Comparison of ENCODE assay signal across 15 cellular contexts in the genomic region with DNA sequence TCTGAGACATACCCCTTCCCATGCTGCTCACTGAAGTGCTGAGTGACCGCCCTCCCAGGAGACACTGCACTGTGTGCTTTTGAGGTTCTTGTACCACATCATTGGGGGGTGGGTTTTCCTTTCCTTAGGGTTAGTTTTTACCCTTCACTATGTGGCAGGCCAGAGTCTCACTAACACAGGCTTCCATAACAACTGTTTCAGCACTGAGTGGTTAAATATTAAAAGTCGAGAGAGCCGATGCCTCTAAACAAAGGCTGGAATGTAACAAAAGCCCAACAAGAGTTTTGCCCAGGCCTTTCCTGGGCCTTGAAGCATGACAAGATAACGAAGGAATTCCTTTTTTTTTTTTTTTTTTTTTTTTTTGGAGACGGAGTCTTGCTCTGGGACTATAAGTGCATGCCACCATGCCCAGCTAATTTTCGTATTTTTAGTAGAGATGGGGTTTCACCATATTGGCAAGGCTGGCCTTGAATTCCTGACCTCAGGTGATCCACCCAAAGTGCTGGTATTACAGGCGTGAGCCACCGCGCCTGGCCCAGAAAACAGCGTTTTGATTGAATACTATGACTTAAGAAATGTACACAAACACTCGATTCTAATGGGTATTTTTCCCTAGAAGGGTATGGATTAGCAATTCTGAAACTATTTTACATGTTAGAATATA. TPM values are rescaled to one million over a fixed set of nuclear protein-coding genes. Genes with fewer than 3 reads are reported as not detected.
DNase-seq lines count a peak whose midpoint lies in the region; ATAC-seq and TF ChIP-seq lines count a peak whose summit lies in the region.
"Had no signal": no experiment of that assay in that cellular context is flagged by ENCODE, and none has a peak within 500 bp of the region (broad histone marks: within the 10 kb centered on the region; RNA-seq: fewer than 3 reads in every experiment).

No MANE protein-coding gene starts in this region.

- no TSS peak for BruUV-seq in Caco-2 (replicated peaks; lab: Mats Ljungman, UMichigan)

- H3K18ac ChIP-seq in mesenchymal stem cell (ENCODE audit: low read depth in 1 of 2, low read length in 2 of 2), result no peak overlapping the region

- peaks cover 51% of the 10 kb centered on the region for H3K36me3 Mint-ChIP-seq in Caco-2 (ENCODE audit: insufficient read depth, unreplicated experiment)
- H3K36me3 Mint-ChIP-seq in WTC11, result peaks cover 37% of the 10 kb centered on the region
- H3K36me3 Mint-ChIP-seq: CD4-positive, CD25-positive, alpha-beta regulatory T cell had no signal

- H2BK120ac ChIP-seq in mesenchymal stem cell (ENCODE audit: low read depth, low read length), result no peak overlapping the region

- no peak overlapping the region for H2AFZ ChIP-seq in mesenchymal stem cell (ENCODE audit: low read depth, low read length)
- H2AFZ ChIP-seq in parathyroid adenoma, result peak overlapping the region; percentile 23

- H3K36me3 ChIP-seq in Caco-2 (ENCODE audit: control insufficient read depth, insufficient read depth, low read length), result no peaks in the 10 kb centered on the region; the same call in 1 of the 2 replicates
- H3K36me3 ChIP-seq in mesenchymal stem cell (ENCODE audit: control insufficient read depth in 1 of 2, insufficient read depth in 2 of 2, low read depth in 1 of 2, low read length in 2 of 2), result peaks cover 0 to 5% of the 10 kb centered on the region in 2 experiments
- no peaks in the 10 kb centered on the region for H3K36me3 ChIP-seq in parathyroid adenoma (ENCODE audit: control insufficient read depth, insufficient read depth, low read length)
- H3K36me3 ChIP-seq in right atrium auricular region, result no peaks in the 10 kb centered on the region
- H3K36me3 ChIP-seq: MG63 had no signal

- H3K4me2 ChIP-seq in mesenchymal stem cell (ENCODE audit: low read length, poor library complexity, severe bottlenecking), result no peak overlapping the region
- no peak overlapping the region for H3K4me2 ChIP-seq in parathyroid adenoma (ENCODE audit: low read length)

- H3K79me1 ChIP-seq in mesenchymal stem cell (replicated peaks; ENCODE audit: low read length, poor library complexity, severe bottlenecking), result peaks cover 4% of the 10 kb centered on the region

- no peak overlapping the region for H3K4ac ChIP-seq in mesenchymal stem cell (ENCODE audit: low read depth in 1 of 2, low read length in 2 of 2)

- H3K4me3 Mint-ChIP-seq in Caco-2 (ENCODE audit: unreplicated experiment) (peak overlapping the region; percentile 60), WTC11 (no peak overlapping the region; the same call in 1 of the 2 replicates)
- H3K4me3 Mint-ChIP-seq: CD4-positive, CD25-positive, alpha-beta regulatory T cell had no signal

- POLR2A ChIA-PET in Caco-2 (lab: Charles Lee), result no interaction called here
- POLR2A ChIA-PET in WTC11 (lab: Charles Lee), result no interaction called here

- H3K27me3 Mint-ChIP-seq in Caco-2 (ENCODE audit: insufficient read depth, unreplicated experiment) (no peaks in the 10 kb centered on the region), WTC11 (ENCODE audit: low read depth) (peaks cover 7% of the 10 kb centered on the region)

- no peak for ATAC-seq in WTC11

- CTCF ChIA-PET in Caco-2 (lab: Charles Lee) (no interaction called here), WTC11 (lab: Charles Lee) (no interaction called here)

- H3K23ac ChIP-seq in mesenchymal stem cell (ENCODE audit: low read length in 2 of 2), result no peak overlapping the region

- H3K27ac Mint-ChIP-seq in Caco-2 (ENCODE audit: unreplicated experiment) (no peak overlapping the region), WTC11 (peak overlapping the region; percentile 77)
- H3K27ac Mint-ChIP-seq: CD4-positive, CD25-positive, alpha-beta regulatory T cell had no signal

- H3K27ac ChIP-seq in mesenchymal stem cell (ENCODE audit: low read length, poor library complexity, severe bottlenecking) (peak overlapping the region; percentile 75), parathyroid adenoma (peak overlapping the region; percentile 8), right atrium auricular region (no peak overlapping the region)

- no peak overlapping the region for H4K91ac ChIP-seq in mesenchymal stem cell (ENCODE audit: low read length)

- H4K8ac ChIP-seq in mesenchymal stem cell (ENCODE audit: low read length), result no peak overlapping the region

- H3K4me1 Mint-ChIP-seq in Caco-2 (ENCODE audit: low read depth, unreplicated experiment) (peaks cover 5% of the 10 kb centered on the region), WTC11 (peaks cover 25% of the 10 kb centered on the region)

- intact Hi-C loops in Caco-2 (cut with micrococcal nuclease; ENCODE audit: unreplicated experiment), result no loop called here

- no peaks in the 10 kb centered on the region for H3K79me2 ChIP-seq in parathyroid adenoma

- no peak overlapping the region for H2BK15ac ChIP-seq in mesenchymal stem cell (ENCODE audit: low read depth, poor library complexity, severe bottlenecking)

- WGBS in mesenchymal stem cell, result 90% methylated on average over 9 of the region's 11 CpGs

- H2BK5ac ChIP-seq in mesenchymal stem cell (ENCODE audit: low read depth, low read length, poor library complexity, severe bottlenecking), result no peak overlapping the region

- H3K4me1 ChIP-seq in Caco-2, result peaks cover 15% of the 10 kb centered on the region
- peaks cover 7% of the 10 kb centered on the region for H3K4me1 ChIP-seq in mesenchymal stem cell (ENCODE audit: control insufficient read depth, insufficient read depth, low read depth, low read length)
- H3K4me1 ChIP-seq in parathyroid adenoma, result peaks cover 4% of the 10 kb centered on the region
- peaks cover 0 to 7% of the 10 kb centered on the region in 2 donors for H3K4me1 ChIP-seq in right atrium auricular region

- DNase-seq in Caco-2 (no peak), WTC11 (ENCODE audit: low spot score) (no peak), mesenchymal stem cell (no peak), COR-L47 (lab: John Stamatoyannopoulos, UW) (no peak), right atrium auricular region (ENCODE audit: low spot score) (no peak), NCI-H226 (no peak)
- DNase-seq: AML-193; CD4-positive, CD25-positive, alpha-beta regulatory T cell; MG63; NCI-H1092 treated with DMSO at 0.1 percent for 48 hours; NCI-H1694 treated with DMSO at 0.1 percent for 48 hours; NCI-H446 treated with DMSO at 0.1 percent for 48 hours; NCI-H82; Right ventricle myocardium superior had no signal

- H3K27me3 ChIP-seq in Caco-2 (replicated peaks; ENCODE audit: control insufficient read depth, insufficient read depth, low read length), result no peaks in the 10 kb centered on the region
- no peaks in the 10 kb centered on the region for H3K27me3 ChIP-seq in mesenchymal stem cell (ENCODE audit: control insufficient read depth in 1 of 2, insufficient read depth in 1 of 2, low read length in 2 of 2)
- H3K27me3 ChIP-seq in parathyroid adenoma (ENCODE audit: control insufficient read depth, insufficient read depth, low read length), result no peaks in the 10 kb centered on the region
- no peaks in the 10 kb centered on the region for H3K27me3 ChIP-seq in right atrium auricular region
- H3K27me3 ChIP-seq: MG63 had no signal

- H3K9me3 Mint-ChIP-seq in Caco-2 (ENCODE audit: unreplicated experiment) (peaks cover 12% of the 10 kb centered on the region), WTC11 (peaks cover 29% of the 10 kb centered on the region)

- TF ChIP-seq CTCF in Caco-2 (IDR thresholded peaks at IDR 0.05; ENCODE audit: insufficient read depth in 1 of 2, low read depth in 1 of 2, low read length in 1 of 2, severe bottlenecking in 1 of 2, unreplicated experiment in 1 of 2) (no peak), WTC11 (IDR thresholded peaks at IDR 0.05) (no peak), parathyroid adenoma (IDR thresholded peaks at IDR 0.05) (no peak), right atrium auricular region (IDR thresholded peaks at IDR 0.05) (no peak)

- H3K9ac ChIP-seq in mesenchymal stem cell (ENCODE audit: low read length) (no peak overlapping the region), parathyroid adenoma (no peak overlapping the region)

- H3K4me3 ChIP-seq in Caco-2 (ENCODE audit: low read depth, low read length) (no peak overlapping the region), mesenchymal stem cell (ENCODE audit: insufficient read depth in 1 of 2, low read depth in 1 of 2, low read length in 2 of 2) (no peak overlapping the region), parathyroid adenoma (ENCODE audit: low read depth, low read length) (no peak overlapping the region), right atrium auricular region (no peak overlapping the region)
- H3K4me3 ChIP-seq: MG63 had no signal

- no peak overlapping the region for H3K14ac ChIP-seq in mesenchymal stem cell (ENCODE audit: low read length in 2 of 2)

- H3K9me3 ChIP-seq in Caco-2, result peaks cover 8% of the 10 kb centered on the region
- H3K9me3 ChIP-seq in mesenchymal stem cell (ENCODE audit: control insufficient read depth, low read length), result peaks cover 7% of the 10 kb centered on the region
- no peaks in the 10 kb centered on the region for H3K9me3 ChIP-seq in parathyroid adenoma (ENCODE audit: control insufficient read depth, low read length)
- H3K9me3 ChIP-seq in right atrium auricular region, result no peaks in the 10 kb centered on the region

- H2BK12ac ChIP-seq in mesenchymal stem cell (ENCODE audit: low read length in 2 of 2), result no peak overlapping the region

- H2AK5ac ChIP-seq in mesenchymal stem cell (ENCODE audit: low read length, severe bottlenecking), result peak overlapping the region; percentile 78

TF ChIP-seq in WTC11, 78 proteins besides CTCF, POLR2A, EP300 and RAD21:
- no peak for TF ChIP-seq GTF2I (CRISPR knock-in tag; conservative IDR thresholded peaks at IDR 0.05)
- TF ChIP-seq, protein P1, sequence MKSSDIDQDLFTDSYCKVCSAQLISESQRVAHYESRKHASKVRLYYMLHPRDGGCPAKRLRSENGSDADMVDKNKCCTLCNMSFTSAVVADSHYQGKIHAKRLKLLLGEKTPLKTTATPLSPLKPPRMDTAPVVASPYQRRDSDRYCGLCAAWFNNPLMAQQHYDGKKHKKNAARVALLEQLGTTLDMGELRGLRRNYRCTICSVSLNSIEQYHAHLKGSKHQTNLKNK (CRISPR knock-in tag; IDR thresholded peaks at IDR 0.05), result no peak
- TF ChIP-seq, protein P2, sequence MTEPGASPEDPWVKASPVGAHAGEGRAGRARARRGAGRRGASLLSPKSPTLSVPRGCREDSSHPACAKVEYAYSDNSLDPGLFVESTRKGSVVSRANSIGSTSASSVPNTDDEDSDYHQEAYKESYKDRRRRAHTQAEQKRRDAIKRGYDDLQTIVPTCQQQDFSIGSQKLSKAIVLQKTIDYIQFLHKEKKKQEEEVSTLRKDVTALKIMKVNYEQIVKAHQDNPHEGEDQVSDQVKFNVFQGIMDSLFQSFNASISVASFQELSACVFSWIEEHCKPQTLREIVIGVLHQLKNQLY (CRISPR knock-in tag; IDR thresholded peaks at IDR 0.05), result no peak

RNA-seq across cellular contexts. Expression of gene ZNF823, which starts 46.5 kb away (rescaled TPM):
- total RNA-seq in Caco-2 (2022), result 11.9 and 12.1 TPM in 2 replicates
- total RNA-seq in WTC11 (2021), result 4.4 to 5.4 TPM (median 4.6 TPM) in 3 replicates
- polyA plus RNA-seq in mesenchymal stem cell (2013, experiment 1 of 2), result 2.3 TPM
- polyA plus RNA-seq in mesenchymal stem cell (2013, experiment 2 of 2), result 2.2 TPM
- 1 to 10 TPM; 2.6 to 4.0 TPM for total RNA-seq in right atrium auricular region

Comparison
In these comparisons a context has a peak if more than half of its experiments do, and no peak if none do; other contexts are left out.
1. H3K27ac ChIP-seq: peak in mesenchymal stem cell (single experiment) and parathyroid adenoma (single experiment); none in right atrium auricular region (0 of 2).